Comparison of ENCODE assay signal across 24 cellular contexts in the genomic region with DNA sequence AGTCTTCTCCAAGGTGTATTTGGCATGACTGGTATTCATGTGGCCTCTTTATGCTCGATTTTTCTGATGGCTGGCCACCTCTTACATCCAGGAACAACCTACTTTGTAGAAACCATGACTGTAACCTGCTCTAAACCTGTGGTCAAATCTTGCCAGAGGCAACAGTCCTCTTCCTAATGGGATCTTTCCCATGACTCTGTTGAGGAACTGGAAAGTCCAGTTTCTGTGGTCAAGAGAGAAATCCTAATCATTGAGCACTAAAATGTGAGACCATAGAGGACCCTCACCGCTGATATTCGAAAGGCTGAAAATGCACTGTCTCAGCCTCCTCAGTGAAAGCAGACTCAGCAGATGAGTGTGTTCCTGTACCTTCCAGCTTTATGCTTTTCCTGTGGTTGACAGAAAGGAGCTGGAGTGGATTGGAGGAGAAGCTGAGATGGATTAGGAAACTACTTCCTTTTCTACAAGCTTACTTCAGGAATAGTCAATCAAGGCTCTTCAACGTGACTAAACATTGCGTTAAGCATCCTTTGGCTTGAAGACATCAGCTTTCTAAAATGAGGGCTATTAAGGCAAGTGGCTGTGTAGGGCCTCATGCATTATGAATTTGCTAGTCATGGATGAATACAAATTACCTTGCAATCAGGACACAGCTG.
"Had no signal": no experiment of that assay in that cellular context is flagged by ENCODE, and none has a peak within 500 bp of the region (broad histone marks: within the 10 kb centered on the region; RNA-seq: fewer than 3 reads in every experiment).

No MANE protein-coding gene starts in this region.

- H3K27ac ChIP-seq: coronary artery, epithelial cell of prostate, gastroesophageal sphincter, heart right ventricle, left ventricle myocardium inferior, neutrophil, ovary, psoas muscle, thyroid gland had no signal

- H3K27me3 ChIP-seq: gastroesophageal sphincter, heart right ventricle, neutrophil, ovary, thyroid gland had no signal

- H3K4me1 ChIP-seq: gastroesophageal sphincter, heart right ventricle, left ventricle myocardium inferior, psoas muscle, thyroid gland had no signal

- H3K36me3 ChIP-seq: gastroesophageal sphincter, heart right ventricle, left ventricle myocardium inferior, neutrophil, ovary, thyroid gland had no signal

- H3K27ac Mint-ChIP-seq: activated naive CD4-positive, alpha-beta T cell treated with anti-CD3 and anti-CD28 coated beads for 36 hours; mesothelial cell of epicardium; natural killer cell treated with Interleukin-12 subunit alpha and Interleukin-12 subunit beta and Interleukin-15 and Interleukin-18, amount 100 ng/mL, for 72 hours had no signal

- H3K4me3 Mint-ChIP-seq: activated naive CD4-positive, alpha-beta T cell treated with anti-CD3 and anti-CD28 coated beads for 36 hours; activated T-cell treated with anti-CD3 and anti-CD28 coated beads, Interleukin-2, amount 50 U/mL, for 4 hours; mesothelial cell of epicardium; natural killer cell treated with Interleukin-12 subunit alpha and Interleukin-12 subunit beta and Interleukin-15 and Interleukin-18, amount 100 ng/mL, for 72 hours had no signal

- H3K9me3 ChIP-seq: ovary, psoas muscle, thyroid gland had no signal

- DNase-seq: activated CD4-positive, alpha-beta T cell treated with anti-CD3 and anti-CD28 coated beads for 4 hours; activated CD4-positive, alpha-beta T cell treated with anti-CD3 and anti-CD28 coated beads, Interleukin-2, amount 50 U/mL, for 48 hours; activated CD4-positive, CD25-positive, alpha-beta regulatory T cell; activated CD8-positive, alpha-beta memory T cell treated with anti-CD3 and anti-CD28 coated beads, Interleukin-2, amount 50 U/mL, for 48 hours; activated naive CD4-positive, alpha-beta T cell treated with anti-CD3 and anti-CD28 coated beads for 36 hours; activated T-cell treated with anti-CD3 and anti-CD28 coated beads, Interleukin-2, amount 50 U/mL, for 4 hours; amygdala; cerebellar nuclear complex; heart right ventricle; kidney; left ventricle myocardium inferior; ovary; psoas muscle; right cardiac atrium; stimulated activated CD4-positive, alpha-beta T cell treated with anti-CD3 and anti-CD28 coated beads, Interleukin-4, amount 100 ng/mL, for 24 hours; stimulated activated naive CD4-positive, alpha-beta T cell treated with Interleukin-2 at 50 U/mL for 16 hours; T-helper 1 cell had no signal

- ATAC-seq: activated T-cell treated with anti-CD3 and anti-CD28 coated beads, Interleukin-2, amount 50 U/mL, for 4 hours; gastroesophageal sphincter; heart right ventricle; natural killer cell treated with Interleukin-12 subunit alpha and Interleukin-12 subunit beta and Interleukin-15 and Interleukin-18, amount 100 ng/mL, for 72 hours; psoas muscle; right cardiac atrium had no signal

- H3K36me3 Mint-ChIP-seq: mesothelial cell of epicardium; natural killer cell treated with Interleukin-12 subunit alpha and Interleukin-12 subunit beta and Interleukin-15 and Interleukin-18, amount 100 ng/mL, for 72 hours had no signal

- H3K4me3 ChIP-seq: coronary artery, gastroesophageal sphincter, heart right ventricle, left ventricle myocardium inferior, ovary, psoas muscle, thyroid gland had no signal

- H3K9me3 Mint-ChIP-seq: activated T-cell treated with anti-CD3 and anti-CD28 coated beads, Interleukin-2, amount 50 U/mL, for 4 hours; natural killer cell treated with Interleukin-12 subunit alpha and Interleukin-12 subunit beta and Interleukin-15 and Interleukin-18, amount 100 ng/mL, for 72 hours had no signal
